ENCODE assay signal across 20 cellular contexts in genomic region chr17:80722656-80723055, GRCh38.
DNase-seq lines count a peak whose midpoint lies in the region; ATAC-seq and TF ChIP-seq lines count a peak whose summit lies in the region.
"Had no signal": no experiment of that assay in that cellular context is flagged by ENCODE, and none has a peak within 500 bp of the region (broad histone marks: within the 10 kb centered on the region; RNA-seq: fewer than 3 reads in every experiment).

No MANE protein-coding gene starts in this region.

- no peak overlapping the region for H3K4me3 Mint-ChIP-seq in activated CD4-positive, alpha-beta T cell treated with anti-CD3 and anti-CD28 coated beads, Interleukin-2, amount 10 ng/mL, durations not matched to agents 7 days and 5 days
- H3K4me3 Mint-ChIP-seq in activated T-helper 1 cell treated with anti-CD3 and anti-CD28 coated beads, Interleukin-12 subunit alpha, Interleukin-12 subunit beta, Interleukin-2, Interleukin-4 antibody, amounts not matched to agents 30 ng/mL and 10 ng/mL and 1 ng/mL, durations not matched to agents 14 hours and 24 hours and 36 hours, result no peak overlapping the region
- no peak overlapping the region for H3K4me3 Mint-ChIP-seq in natural killer cell
- H3K4me3 Mint-ChIP-seq: brain, GM23338 had no signal

- TF ChIP-seq CTCF in DND-41 (IDR thresholded peaks at IDR 0.05; ENCODE audit: borderline replicate concordance, extremely low read depth, low read length, poor library complexity, severe bottlenecking) (no peak), natural killer cell (IDR thresholded peaks at IDR 0.05) (no peak)

- H3K27ac ChIP-seq in DND-41 (ENCODE audit: low read length), result peak overlapping the region; percentile 18
- H3K27ac ChIP-seq: Peyer's patch, stomach, transverse colon, WERI-Rb-1 had no signal

- CTCF ChIA-PET in activated CD4-positive, alpha-beta T cell treated with anti-CD3 and anti-CD28 coated beads, Interleukin-2, amount 10 ng/mL, durations not matched to agents 7 days and 5 days (lab: Charles Lee), result interaction anchor here (1.4 kb wide), 1 partner anchor 18 kb away, joined by 3 read pairs; no protein-coding TSS in a partner anchor

- H3K36me3 Mint-ChIP-seq in activated CD4-positive, alpha-beta T cell treated with anti-CD3 and anti-CD28 coated beads, Interleukin-2, amount 10 ng/mL, durations not matched to agents 7 days and 5 days (ENCODE audit: low read depth), result peaks cover 34% of the 10 kb centered on the region
- peaks cover 8% of the 10 kb centered on the region for H3K36me3 Mint-ChIP-seq in activated T-helper 1 cell treated with anti-CD3 and anti-CD28 coated beads, Interleukin-12 subunit alpha, Interleukin-12 subunit beta, Interleukin-2, Interleukin-4 antibody, amounts not matched to agents 30 ng/mL and 10 ng/mL and 1 ng/mL, durations not matched to agents 14 hours and 24 hours and 36 hours (ENCODE audit: low read depth)
- H3K36me3 Mint-ChIP-seq in natural killer cell, result no peaks in the 10 kb centered on the region

- peaks cover 39% of the 10 kb centered on the region for H3K4me1 ChIP-seq in DND-41 (ENCODE audit: insufficient read depth, low read length)

- no peak overlapping the region for H3K4me2 ChIP-seq in DND-41 (ENCODE audit: insufficient read depth, low read length)
- H3K4me2 ChIP-seq: GM23338 had no signal

- peaks cover 14% of the 10 kb centered on the region for H3K36me3 ChIP-seq in DND-41 (ENCODE audit: insufficient read depth, low read length)
- H3K36me3 ChIP-seq: BE2C, Peyer's patch, transverse colon, WERI-Rb-1 had no signal

- peak overlapping the region; percentile 41 for H3K27ac Mint-ChIP-seq in activated CD4-positive, alpha-beta T cell treated with anti-CD3 and anti-CD28 coated beads, Interleukin-2, amount 10 ng/mL, durations not matched to agents 7 days and 5 days
- H3K27ac Mint-ChIP-seq in activated T-helper 1 cell treated with anti-CD3 and anti-CD28 coated beads, Interleukin-12 subunit alpha, Interleukin-12 subunit beta, Interleukin-2, Interleukin-4 antibody, amounts not matched to agents 30 ng/mL and 10 ng/mL and 1 ng/mL, durations not matched to agents 14 hours and 24 hours and 36 hours, result peak overlapping the region; percentile 28
- peak overlapping the region; percentile 62 to 69 for H3K27ac Mint-ChIP-seq in natural killer cell
- H3K27ac Mint-ChIP-seq: brain, GM23338 had no signal

- H3K79me2 ChIP-seq in DND-41 (ENCODE audit: insufficient read depth, low read length), result peaks cover 90% of the 10 kb centered on the region

- no peak for ATAC-seq in DND-41 (ENCODE audit: insufficient read depth, low read depth)
- peak in 1 of 3 donors; percentile 23 for ATAC-seq in natural killer cell
- ATAC-seq in HG03565 (IDR thresholded peaks at IDR 0.05; ENCODE audit: unreplicated experiment), result no peak
- ATAC-seq: GM23338 had no signal

- H3K9ac ChIP-seq in DND-41 (ENCODE audit: low read depth, low read length), result no peak overlapping the region

- H2AFZ ChIP-seq in DND-41 (ENCODE audit: low read depth, low read length), result no peak overlapping the region
- H2AFZ ChIP-seq: GM23338 had no signal

- H4K20me1 ChIP-seq in DND-41 (ENCODE audit: insufficient read depth, low read length), result peaks cover 20% of the 10 kb centered on the region; the same call in 1 of the 2 replicates

- DNase-seq in activated CD4-positive, alpha-beta T cell treated with anti-CD3 and anti-CD28 coated beads, Interleukin-2, amount 10 ng/mL, durations not matched to agents 7 days and 5 days, result no peak
- DNase-seq in activated CD4-positive, alpha-beta T cell treated with anti-CD3 and anti-CD28 coated beads for 1 hour, result no peak
- DNase-seq in DND-41, result no peak
- no peak for DNase-seq in activated T-helper 1 cell treated with anti-CD3 and anti-CD28 coated beads, Interleukin-12 subunit alpha, Interleukin-12 subunit beta, Interleukin-2, Interleukin-4 antibody, amounts not matched to agents 30 ng/mL and 10 ng/mL and 1 ng/mL, durations not matched to agents 14 hours and 24 hours and 36 hours (ENCODE audit: low spot score)
- DNase-seq in natural killer cell, result no peak
- DNase-seq in NCI-H526 treated with DMSO at 0.1 percent for 48 hours (lab: John Stamatoyannopoulos, UW), result no peak
- DNase-seq in DMS53 treated with DMSO at 0.1 percent for 48 hours (lab: John Stamatoyannopoulos, UW; ENCODE audit: unreplicated experiment), result no peak
- DNase-seq: BE2C; effector memory CD4-positive, alpha-beta T cell; kidney glomerular epithelial cell; NCI-H1092 treated with DMSO at 0.1 percent for 48 hours; NCI-H2081 treated with DMSO at 0.1 percent for 48 hours; Peyer's patch; stomach; transverse colon; WERI-Rb-1 had no signal

- no peaks in the 10 kb centered on the region for H3K27me3 ChIP-seq in DND-41 (ENCODE audit: insufficient read depth, low read length, poor library complexity)
- H3K27me3 ChIP-seq: BE2C, Peyer's patch, stomach, transverse colon had no signal

- peaks cover 64% of the 10 kb centered on the region for H3K4me1 Mint-ChIP-seq in activated CD4-positive, alpha-beta T cell treated with anti-CD3 and anti-CD28 coated beads, Interleukin-2, amount 10 ng/mL, durations not matched to agents 7 days and 5 days
- H3K4me1 Mint-ChIP-seq in activated T-helper 1 cell treated with anti-CD3 and anti-CD28 coated beads, Interleukin-12 subunit alpha, Interleukin-12 subunit beta, Interleukin-2, Interleukin-4 antibody, amounts not matched to agents 30 ng/mL and 10 ng/mL and 1 ng/mL, durations not matched to agents 14 hours and 24 hours and 36 hours (ENCODE audit: low read depth), result peaks cover 54% of the 10 kb centered on the region
- H3K4me1 Mint-ChIP-seq in natural killer cell, result peaks cover 30 to 61% of the 10 kb centered on the region in 2 donors

- POLR2A ChIA-PET in activated CD4-positive, alpha-beta T cell treated with anti-CD3 and anti-CD28 coated beads, Interleukin-2, amount 10 ng/mL, durations not matched to agents 7 days and 5 days (lab: Charles Lee), result no interaction called here

- intact Hi-C loops in activated T-helper 1 cell treated with anti-CD3 and anti-CD28 coated beads, Interleukin-12 subunit alpha, Interleukin-12 subunit beta, Interleukin-2, Interleukin-4 antibody, amounts not matched to agents 30 ng/mL and 10 ng/mL and 1 ng/mL, durations not matched to agents 14 hours and 24 hours and 36 hours (cut with micrococcal nuclease), result loop anchor here (5.0 kb wide), 1 partner anchor 45 kb away; no protein-coding TSS in a partner anchor
- intact Hi-C loops in natural killer cell (cut with micrococcal nuclease), result loop anchor here (2.0 kb wide), 1 partner anchor 16 kb away; no protein-coding TSS in a partner anchor

- H3K9me3 Mint-ChIP-seq in activated CD4-positive, alpha-beta T cell treated with anti-CD3 and anti-CD28 coated beads, Interleukin-2, amount 10 ng/mL, durations not matched to agents 7 days and 5 days, result no peaks in the 10 kb centered on the region
- H3K9me3 Mint-ChIP-seq in activated T-helper 1 cell treated with anti-CD3 and anti-CD28 coated beads, Interleukin-12 subunit alpha, Interleukin-12 subunit beta, Interleukin-2, Interleukin-4 antibody, amounts not matched to agents 30 ng/mL and 10 ng/mL and 1 ng/mL, durations not matched to agents 14 hours and 24 hours and 36 hours, result no peaks in the 10 kb centered on the region
- no peaks in the 10 kb centered on the region for H3K9me3 Mint-ChIP-seq in natural killer cell
- H3K9me3 Mint-ChIP-seq: GM23338 had no signal

- H3K4me3 ChIP-seq in DND-41 (ENCODE audit: low read depth in 1 of 2, low read length in 2 of 2), result no peak overlapping the region
- H3K4me3 ChIP-seq: GM23338, lung, Peyer's patch, stomach, transverse colon had no signal

- H3K9me3 ChIP-seq in DND-41 (ENCODE audit: insufficient read depth, low read length, severe bottlenecking), result no peaks in the 10 kb centered on the region
- H3K9me3 ChIP-seq: BE2C, Peyer's patch, stomach, transverse colon had no signal

- H3K27me3 Mint-ChIP-seq in activated CD4-positive, alpha-beta T cell treated with anti-CD3 and anti-CD28 coated beads, Interleukin-2, amount 10 ng/mL, durations not matched to agents 7 days and 5 days, result no peaks in the 10 kb centered on the region
- peaks cover 1% of the 10 kb centered on the region for H3K27me3 Mint-ChIP-seq in activated T-helper 1 cell treated with anti-CD3 and anti-CD28 coated beads, Interleukin-12 subunit alpha, Interleukin-12 subunit beta, Interleukin-2, Interleukin-4 antibody, amounts not matched to agents 30 ng/mL and 10 ng/mL and 1 ng/mL, durations not matched to agents 14 hours and 24 hours and 36 hours (ENCODE audit: insufficient read depth)
- no peaks in the 10 kb centered on the region for H3K27me3 Mint-ChIP-seq in natural killer cell (ENCODE audit: low read depth in 2 of 2)
- H3K27me3 Mint-ChIP-seq: brain had no signal
